ENCODE assay signal across 19 cellular contexts in the genomic region with DNA sequence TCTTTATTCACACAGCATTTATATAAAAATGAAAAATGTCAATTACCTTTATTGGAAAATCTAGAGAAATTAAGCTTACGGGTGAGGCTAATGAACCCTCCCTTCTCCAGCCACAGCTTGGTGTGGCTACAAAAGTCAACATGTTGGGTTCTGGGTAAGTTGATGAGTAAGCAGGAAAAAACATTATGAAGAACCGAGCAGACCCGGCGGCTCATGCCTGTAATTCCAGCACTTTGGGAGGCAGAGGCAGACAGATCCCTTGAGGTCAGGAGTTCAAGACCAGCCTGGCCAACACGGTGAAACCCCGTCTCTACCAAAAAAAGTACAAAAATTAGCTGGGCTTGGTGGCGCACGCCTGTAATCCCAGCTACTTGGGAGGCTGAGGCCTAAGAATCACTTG. TPM values are rescaled to one million over a fixed set of nuclear protein-coding genes. Genes with fewer than 3 reads are reported as not detected.
DNase-seq lines count a peak whose midpoint lies in the region; ATAC-seq and TF ChIP-seq lines count a peak whose summit lies in the region.
"Had no signal": no experiment of that assay in that cellular context is flagged by ENCODE, and none has a peak within 500 bp of the region (broad histone marks: within the 10 kb centered on the region; RNA-seq: fewer than 3 reads in every experiment).

No MANE protein-coding gene starts in this region.

- intact Hi-C loops in left cardiac atrium (cut with DNase I), result no loop called here

- no peak for ATAC-seq in stimulated activated naive B cell treated with anti-CD40 and anti-IgM and Interleukin-4, amounts not matched to agents 10 μg/mL and 1 μg/mL and 100 μg/mL, for 72 hours (replicated peaks)
- no peak for ATAC-seq in left cardiac atrium

- H3K27me3 Mint-ChIP-seq in activated T-cell treated with anti-CD3 and anti-CD28 coated beads, Interleukin-2, amount 50 U/mL, for 24 hours, result no peaks in the 10 kb centered on the region
- no peaks in the 10 kb centered on the region for H3K27me3 Mint-ChIP-seq in stimulated activated naive B cell treated with anti-CD40 and anti-IgM and Interleukin-4, amounts not matched to agents 10 μg/mL and 1 μg/mL and 100 μg/mL, for 72 hours
- H3K27me3 Mint-ChIP-seq in immature natural killer cell (ENCODE audit: low read depth in 3 of 3), result no peaks in the 10 kb centered on the region
- H3K27me3 Mint-ChIP-seq: CD4-positive, alpha-beta memory T cell; memory B cell; natural killer cell treated with Interleukin-12 subunit alpha and Interleukin-12 subunit beta and Interleukin-15 and Interleukin-18, amount 100 ng/mL, for 72 hours had no signal

- H3K27ac Mint-ChIP-seq in activated T-cell treated with anti-CD3 and anti-CD28 coated beads, Interleukin-2, amount 50 U/mL, for 24 hours, result peak overlapping the region; percentile 99
- peak overlapping the region; percentile 96 for H3K27ac Mint-ChIP-seq in stimulated activated naive B cell treated with anti-CD40 and anti-IgM and Interleukin-4, amounts not matched to agents 10 μg/mL and 1 μg/mL and 100 μg/mL, for 72 hours
- H3K27ac Mint-ChIP-seq in immature natural killer cell, result no peak overlapping the region

- H3K4me3 Mint-ChIP-seq in activated T-cell treated with anti-CD3 and anti-CD28 coated beads, Interleukin-2, amount 50 U/mL, for 24 hours, result no peak overlapping the region
- peak overlapping the region in 1 of 2 donors; percentile 14 for H3K4me3 Mint-ChIP-seq in stimulated activated naive B cell treated with anti-CD40 and anti-IgM and Interleukin-4, amounts not matched to agents 10 μg/mL and 1 μg/mL and 100 μg/mL, for 72 hours
- H3K4me3 Mint-ChIP-seq in immature natural killer cell, result no peak overlapping the region
- H3K4me3 Mint-ChIP-seq: CD4-positive, alpha-beta memory T cell; memory B cell had no signal

- H3K9me3 Mint-ChIP-seq in activated T-cell treated with anti-CD3 and anti-CD28 coated beads, Interleukin-2, amount 50 U/mL, for 24 hours, result no peaks in the 10 kb centered on the region
- H3K9me3 Mint-ChIP-seq in stimulated activated naive B cell treated with anti-CD40 and anti-IgM and Interleukin-4, amounts not matched to agents 10 μg/mL and 1 μg/mL and 100 μg/mL, for 72 hours, result peaks cover 0 to 2% of the 10 kb centered on the region in 2 donors
- no peaks in the 10 kb centered on the region for H3K9me3 Mint-ChIP-seq in immature natural killer cell
- H3K9me3 Mint-ChIP-seq: CD4-positive, alpha-beta memory T cell; memory B cell; natural killer cell treated with Interleukin-12 subunit alpha and Interleukin-12 subunit beta and Interleukin-15 and Interleukin-18, amount 100 ng/mL, for 72 hours had no signal

- TF ChIP-seq CTCF in RWPE1 (conservative IDR thresholded peaks at IDR 0.05; ENCODE audit: low read depth) (no peak), choroid plexus epithelial cell (conservative IDR thresholded peaks at IDR 0.05; ENCODE audit: low read depth, low read length) (no peak)

- CTCF ChIA-PET in RWPE1 (lab: Yijun Ruan, JAX), result interaction anchor here (0.5 to 1.0 kb wide), 2 partner anchors 11 to 24 kb away, joined by 3 to 11 read pairs; no protein-coding TSS in a partner anchor

- peaks cover 58% of the 10 kb centered on the region for H3K4me1 Mint-ChIP-seq in activated T-cell treated with anti-CD3 and anti-CD28 coated beads, Interleukin-2, amount 50 U/mL, for 24 hours (ENCODE audit: low read depth)
- peaks cover 24 to 66% of the 10 kb centered on the region in 2 donors for H3K4me1 Mint-ChIP-seq in stimulated activated naive B cell treated with anti-CD40 and anti-IgM and Interleukin-4, amounts not matched to agents 10 μg/mL and 1 μg/mL and 100 μg/mL, for 72 hours
- H3K4me1 Mint-ChIP-seq in immature natural killer cell, result peaks cover 7 to 25% of the 10 kb centered on the region in 2 donors

- DNase-seq in activated T-cell treated with anti-CD3 and anti-CD28 coated beads, Interleukin-2, amount 50 U/mL, for 24 hours, result no peak
- no peak for DNase-seq in activated T-cell treated with anti-CD3 and anti-CD28 coated beads for 4 hours
- no peak for DNase-seq in RWPE1 (ENCODE audit: low spot score)
- peak; percentile 42 for DNase-seq in choroid plexus epithelial cell (ENCODE audit: low read depth)
- no peak for DNase-seq in stimulated activated naive B cell treated with anti-CD40 and anti-IgM and Interleukin-4, amounts not matched to agents 10 μg/mL and 1 μg/mL and 100 μg/mL, for 72 hours
- no peak for DNase-seq in left cardiac atrium
- DNase-seq in GDM1 (lab: John Stamatoyannopoulos, UW), result no peak
- no peak for DNase-seq in immature natural killer cell
- DNase-seq: activated CD4-positive, CD25-positive, alpha-beta regulatory T cell; CD4-positive, alpha-beta memory T cell; colonic mucosa; glutamatergic neuron; NCI-H69; spleen; stimulated activated naive CD4-positive, alpha-beta T cell treated with Interleukin-2 at 50 U/mL for 16 hours had no signal

- peaks cover 89% of the 10 kb centered on the region for H3K36me3 Mint-ChIP-seq in activated T-cell treated with anti-CD3 and anti-CD28 coated beads, Interleukin-2, amount 50 U/mL, for 24 hours (ENCODE audit: low read depth)
- H3K36me3 Mint-ChIP-seq in stimulated activated naive B cell treated with anti-CD40 and anti-IgM and Interleukin-4, amounts not matched to agents 10 μg/mL and 1 μg/mL and 100 μg/mL, for 72 hours, result peaks cover 24 to 55% of the 10 kb centered on the region in 2 donors
- H3K36me3 Mint-ChIP-seq in immature natural killer cell, result peaks cover 3 to 11% (median 5%) of the 10 kb centered on the region in 3 donors

- peak overlapping the region; percentile 43 for H3K27ac ChIP-seq in RWPE1
- H3K27ac ChIP-seq: colonic mucosa, prostate gland had no signal

- no peak overlapping the region for H3K4me3 ChIP-seq in choroid plexus epithelial cell (ENCODE audit: low read depth, low read length)
- H3K4me3 ChIP-seq: adrenal gland, colonic mucosa, prostate gland, spleen had no signal

- POLR2A ChIA-PET in RWPE1 (lab: Yijun Ruan, JAX; ENCODE audit: low non-redundant PET), result interaction anchor here (0.6 to 0.7 kb wide), 2 partner anchors 8 to 11 kb away, joined by 3 to 8 read pairs; no protein-coding TSS in a partner anchor

RNA-seq across cellular contexts. Expression of gene NAA25, which starts 10.9 kb away (rescaled TPM):
- total RNA-seq in left cardiac atrium, result 10 to 100 TPM; 11.6 to 17.1 TPM
- polyA plus RNA-seq in immature natural killer cell, result 10 to 100 TPM in 1 of 3 donors, 1 to 10 TPM in 2; 3.9 to 20.3 (median 9.4) TPM

RNA-seq across cellular contexts. Expression of gene TRAFD1, which starts 27.7 kb away (rescaled TPM):
- 10 to 100 TPM; 18.0 to 18.9 TPM for total RNA-seq in left cardiac atrium
- 10 to 100 TPM; 46.2 to 84.6 (median 79.5) TPM for polyA plus RNA-seq in immature natural killer cell

Comparison
In these comparisons a context has a peak if more than half of its experiments do, and no peak if none do; other contexts are left out.
1. H3K27ac Mint-ChIP-seq: peak in activated T-cell treated with anti-CD3 and anti-CD28 coated beads, Interleukin-2, amount 50 U/mL, for 24 hours (single experiment) and stimulated activated naive B cell treated with anti-CD40 and anti-IgM and Interleukin-4, amounts not matched to agents 10 μg/mL and 1 μg/mL and 100 μg/mL, for 72 hours (single experiment); none in immature natural killer cell (0 of 6).